Comparison of ENCODE assay signal across 1 cellular context in genomic region chr5:135481387-135481786, GRCh38.
TF ChIP-seq lines count a peak whose summit lies in the region.

No MANE protein-coding gene starts in this region.

TF ChIP-seq in IMR-90, 13 proteins besides CTCF, POLR2A, EP300 and RAD21:
- TF ChIP-seq MAZ (IDR thresholded peaks at IDR 0.05; ENCODE audit: borderline replicate concordance, low read depth, low read length) (no peak), RFX5 (IDR thresholded peaks at IDR 0.05; ENCODE audit: low read depth, low read length) (no peak), ELK1 (IDR thresholded peaks at IDR 0.05; ENCODE audit: borderline replicate concordance, low read depth, low read length) (no peak), CEBPB (IDR thresholded peaks at IDR 0.05; ENCODE audit: low read depth, low read length) (no peak), NFE2L2 (IDR thresholded peaks at IDR 0.05; ENCODE audit: low read depth, low read length) (no peak), RCOR1 (IDR thresholded peaks at IDR 0.05; ENCODE audit: insufficient replicate concordance, low read length) (no peak), FOS (IDR thresholded peaks at IDR 0.05; ENCODE audit: low read depth, low read length) (no peak), SMC3 (IDR thresholded peaks at IDR 0.05; ENCODE audit: low read depth, low read length) (no peak)
